Comparison of ENCODE assay signal across 9 cellular contexts in the genomic region with DNA sequence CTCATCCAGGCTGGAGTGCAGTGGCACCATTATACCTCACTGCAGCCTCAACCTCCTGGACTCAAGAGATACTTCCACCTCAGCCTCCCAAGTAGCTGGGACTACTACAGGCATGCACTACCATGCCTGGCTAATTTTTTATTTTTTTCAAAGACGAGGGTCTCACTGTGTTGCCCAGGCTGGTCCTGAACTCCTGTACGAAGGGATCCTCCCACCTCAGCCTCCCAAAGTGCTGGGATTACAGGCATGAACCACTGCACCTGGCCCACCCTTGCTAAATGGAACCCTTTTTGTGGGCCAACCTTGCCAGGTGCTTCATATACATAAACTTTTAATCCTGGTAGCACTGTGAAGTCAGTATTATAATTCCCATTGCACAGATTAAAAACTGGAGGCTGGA. TPM values are rescaled to one million over a fixed set of nuclear protein-coding genes. Genes with fewer than 3 reads are reported as not detected.
DNase-seq lines count a peak whose midpoint lies in the region; ATAC-seq and TF ChIP-seq lines count a peak whose summit lies in the region.
"Had no signal": no experiment of that assay in that cellular context is flagged by ENCODE, and none has a peak within 500 bp of the region (broad histone marks: within the 10 kb centered on the region; RNA-seq: fewer than 3 reads in every experiment).

No MANE protein-coding gene starts in this region.

- H3K27ac ChIP-seq in KMS-11: no peak overlapping the region

- H3K4me3 ChIP-seq in AG10803 (ENCODE audit: low read length) (peak overlapping the region; percentile 96), KMS-11 (IDR thresholded peaks at IDR 0.05; ENCODE audit: insufficient read depth, low read depth, low read length) (no peak overlapping the region), choroid plexus epithelial cell (ENCODE audit: low read depth, low read length) (peak overlapping the region; percentile 89)

- no peaks in the 10 kb centered on the region for H3K9me3 Mint-ChIP-seq in natural killer cell

- H3K4me2 ChIP-seq in KMS-11: peak overlapping the region; percentile 87

- peak overlapping the region; percentile 94 for H3K4me3 Mint-ChIP-seq in natural killer cell

- TF ChIP-seq CTCF in AG10803 (conservative IDR thresholded peaks at IDR 0.05; ENCODE audit: low read length) (no peak), KMS-11 (conservative IDR thresholded peaks at IDR 0.05; ENCODE audit: low read depth, low read length) (no peak), choroid plexus epithelial cell (conservative IDR thresholded peaks at IDR 0.05; ENCODE audit: low read depth, low read length) (no peak), natural killer cell (IDR thresholded peaks at IDR 0.05) (no peak)

- H3K4me1 Mint-ChIP-seq in natural killer cell: peaks cover 18 to 20% of the 10 kb centered on the region in 2 donors

- H3K4me1 ChIP-seq in KMS-11 (ENCODE audit: low read depth, poor library complexity, severe bottlenecking): peaks cover 18% of the 10 kb centered on the region

- no peak for ATAC-seq in natural killer cell

- intact Hi-C loops in natural killer cell (cut with micrococcal nuclease): no loop called here

- no peaks in the 10 kb centered on the region for H3K27me3 Mint-ChIP-seq in natural killer cell (ENCODE audit: low read depth in 2 of 2)

- no peaks in the 10 kb centered on the region for H3K27me3 ChIP-seq in KMS-11 (ENCODE audit: insufficient read depth, low read depth)

- peak overlapping the region; percentile 93 to 98 for H3K27ac Mint-ChIP-seq in natural killer cell

- H3K79me2 ChIP-seq in KMS-11 (ENCODE audit: insufficient read depth, low read depth): 0 out of 2 replicates have a peak, but pooled peaks cover 11% of the 10 kb centered on the region

- 0 out of 2 replicates have a peak, but pooled peaks cover under 1% of the 10 kb centered on the region for H3K36me3 ChIP-seq in KMS-11 (ENCODE audit: insufficient read depth)

- no peaks in the 10 kb centered on the region for H3K36me3 Mint-ChIP-seq in natural killer cell

- peak overlapping the region; percentile 83; the same call in 1 of the 2 replicates for H3K9ac ChIP-seq in KMS-11

- no peak for DNase-seq in AG10803 (ENCODE audit: low read depth)
- no peak for DNase-seq in choroid plexus epithelial cell (ENCODE audit: low read depth)
- DNase-seq in natural killer cell: no peak
- no peak for DNase-seq in kidney glomerular epithelial cell (lab: John Stamatoyannopoulos, UW)
- no peak for DNase-seq in GF-D8 (lab: John Stamatoyannopoulos, UW)
- no peak for DNase-seq in retina
- DNase-seq in stimulated activated naive CD4-positive, alpha-beta T cell (lab: John Stamatoyannopoulos, UW): no peak
- DNase-seq: activated CD4-positive, alpha-beta T cell treated with anti-CD3 and anti-CD28 coated beads, Interleukin-2, amount 50 U/mL, for 4 hours had no signal

- no peaks in the 10 kb centered on the region for H4K20me1 ChIP-seq in KMS-11 (ENCODE audit: insufficient read depth)

- no peak overlapping the region for H2AFZ ChIP-seq in KMS-11 (ENCODE audit: low read depth)

RNA-seq across cellular contexts. Expression of a gene that starts 1.0 kb away (rescaled TPM):
- 10 to 100 TPM; 38.1 to 55.6 (median 41.1) TPM for total RNA-seq in natural killer cell

RNA-seq across cellular contexts. Expression of a gene that starts 41.7 kb away (rescaled TPM):
- total RNA-seq in natural killer cell: 10 to 100 TPM; 12.6 to 14.2 (median 13.3) TPM
